ENCODE assay signal across 17 cellular contexts in genomic region chr19:19523177-19523576, GRCh38. TPM values are rescaled to one million over a fixed set of nuclear protein-coding genes. Genes with fewer than 3 reads are reported as not detected.
DNase-seq lines count a peak whose midpoint lies in the region; ATAC-seq and TF ChIP-seq lines count a peak whose summit lies in the region.
"Had no signal": no experiment of that assay in that cellular context is flagged by ENCODE, and none has a peak within 500 bp of the region (broad histone marks: within the 10 kb centered on the region; RNA-seq: fewer than 3 reads in every experiment).

No MANE protein-coding gene starts in this region.

- H4K20me1 ChIP-seq in BLaER1, result peaks cover 72% of the 10 kb centered on the region
- no peaks in the 10 kb centered on the region for H4K20me1 ChIP-seq in DOHH2 (ENCODE audit: control insufficient read depth, insufficient read depth, low read depth, low read length)
- H4K20me1 ChIP-seq in Loucy (ENCODE audit: insufficient read depth, low read length, poor library complexity, severe bottlenecking), result peaks cover 42% of the 10 kb centered on the region
- no peaks in the 10 kb centered on the region for H4K20me1 ChIP-seq in SU-DHL-6 (ENCODE audit: low read depth, low read length)

- H3F3A ChIP-seq in DOHH2 (ENCODE audit: control insufficient read depth, insufficient read depth), result peaks cover 8% of the 10 kb centered on the region
- no peaks in the 10 kb centered on the region for H3F3A ChIP-seq in Loucy (ENCODE audit: low read depth)
- H3F3A ChIP-seq in SU-DHL-6 (ENCODE audit: insufficient read depth), result peaks cover 40% of the 10 kb centered on the region

- ATAC-seq in HG02642 (IDR thresholded peaks at IDR 0.05; ENCODE audit: poor library complexity, unreplicated experiment), result no peak
- ATAC-seq: GM23338, HCT116 had no signal

- no peak overlapping the region for H3K4me3 ChIP-seq in BLaER1
- peak overlapping the region; percentile 73 for H3K4me3 ChIP-seq in DOHH2 (ENCODE audit: low read length)
- no peak overlapping the region for H3K4me3 ChIP-seq in Loucy (ENCODE audit: low read length, poor library complexity, severe bottlenecking)
- H3K4me3 ChIP-seq in SU-DHL-6 (ENCODE audit: insufficient read depth, low read length, poor library complexity, severe bottlenecking), result peak overlapping the region; percentile 16
- H3K4me3 ChIP-seq in H7 (ENCODE audit: insufficient read depth, low read depth, low read length), result no peak overlapping the region
- H3K4me3 ChIP-seq: GM23338 had no signal

- H3K9me3 ChIP-seq in BLaER1, result no peaks in the 10 kb centered on the region
- no peaks in the 10 kb centered on the region for H3K9me3 ChIP-seq in DOHH2 (ENCODE audit: control insufficient read depth, insufficient read depth, low read length)
- no peaks in the 10 kb centered on the region for H3K9me3 ChIP-seq in Loucy (ENCODE audit: insufficient read depth, low read depth, low read length)
- H3K9me3 ChIP-seq in SU-DHL-6 (ENCODE audit: insufficient read depth, low read length), result no peaks in the 10 kb centered on the region

- H3K4me1 ChIP-seq in BLaER1 (peaks cover 71% of the 10 kb centered on the region), DOHH2 (ENCODE audit: control insufficient read depth, low read length) (peaks cover 65% of the 10 kb centered on the region), Loucy (ENCODE audit: insufficient read depth, low read length, poor library complexity, severe bottlenecking) (peaks cover 24% of the 10 kb centered on the region)

- DNase-seq in NCI-H2196 (lab: John Stamatoyannopoulos, UW; ENCODE audit: unreplicated experiment), result no peak
- DNase-seq in H7, result no peak
- DNase-seq in T1000 (lab: John Stamatoyannopoulos, UW), result no peak
- DNase-seq: CD4-positive, alpha-beta T cell; DMS153; DMS79; GF-D8; KBM-7 had no signal

- peak overlapping the region; percentile 61 for H3K9ac ChIP-seq in BLaER1
- no peak overlapping the region for H3K9ac ChIP-seq in Loucy (ENCODE audit: low read depth, low read length, poor library complexity, severe bottlenecking)
- peak overlapping the region; percentile 54 for H3K9ac ChIP-seq in SU-DHL-6 (ENCODE audit: low read length)

- no peak for TF ChIP-seq CTCF in DOHH2 (IDR thresholded peaks at IDR 0.05; ENCODE audit: low read depth, low read length, poor library complexity, severe bottlenecking)
- TF ChIP-seq CTCF in Loucy (conservative IDR thresholded peaks at IDR 0.05; ENCODE audit: low read length), result no peak
- no peak for TF ChIP-seq CTCF in SU-DHL-6 (IDR thresholded peaks at IDR 0.05; ENCODE audit: insufficient read depth, low read length, poor library complexity, severe bottlenecking)

- H3K79me2 ChIP-seq in DOHH2 (ENCODE audit: control insufficient read depth, low read length) (peaks cover 84% of the 10 kb centered on the region), Loucy (ENCODE audit: insufficient read depth, low read length) (peaks cover 70% of the 10 kb centered on the region), SU-DHL-6 (ENCODE audit: insufficient read depth, low read length) (peaks cover 75% of the 10 kb centered on the region)

- H3K27me3 ChIP-seq in BLaER1 (no peaks in the 10 kb centered on the region), DOHH2 (ENCODE audit: control insufficient read depth, low read length) (no peaks in the 10 kb centered on the region), Loucy (ENCODE audit: insufficient read depth, low read length, poor library complexity, severe bottlenecking) (no peaks in the 10 kb centered on the region), SU-DHL-6 (ENCODE audit: low read length) (no peaks in the 10 kb centered on the region), H7 (ENCODE audit: control insufficient read depth, insufficient read depth, low read length) (no peaks in the 10 kb centered on the region)

- H3K36me3 ChIP-seq in BLaER1 (peaks cover 61% of the 10 kb centered on the region), DOHH2 (ENCODE audit: control insufficient read depth, low read length) (peaks cover 69% of the 10 kb centered on the region), Loucy (ENCODE audit: insufficient read depth, low read length) (peaks cover 13% of the 10 kb centered on the region; the same call in 1 of the 2 replicates), SU-DHL-6 (ENCODE audit: low read length) (0 out of 2 replicates have a peak, but pooled peaks cover 7% of the 10 kb centered on the region), H7 (replicated peaks; ENCODE audit: control insufficient read depth, insufficient read depth, low read length) (peaks cover 14% of the 10 kb centered on the region)

- H3K9me2 ChIP-seq in DOHH2 (replicated peaks; ENCODE audit: control insufficient read depth, low read length), result no peaks in the 10 kb centered on the region
- H3K9me2 ChIP-seq in Loucy (replicated peaks; ENCODE audit: low read depth, low read length), result no peaks in the 10 kb centered on the region
- H3K9me2 ChIP-seq in SU-DHL-6 (replicated peaks; ENCODE audit: insufficient read depth, low read length), result no peaks in the 10 kb centered on the region

- H2AFZ ChIP-seq in Loucy (ENCODE audit: low read length) (no peak overlapping the region), SU-DHL-6 (ENCODE audit: low read depth, low read length, severe bottlenecking) (no peak overlapping the region)
- H2AFZ ChIP-seq: GM23338 had no signal

- H3K27ac ChIP-seq in BLaER1, result peak overlapping the region; percentile 64; the same call in 1 of the 2 replicates
- H3K27ac ChIP-seq in DOHH2 (ENCODE audit: low read depth, low read length), result peak overlapping the region; percentile 82
- peak overlapping the region; percentile 93 for H3K27ac ChIP-seq in SU-DHL-6 (ENCODE audit: low read depth, low read length)
- H3K27ac ChIP-seq: C4-2B had no signal

- H3K4me2 ChIP-seq in BLaER1 (peak overlapping the region; percentile 89), DOHH2 (ENCODE audit: low read length) (peak overlapping the region; percentile 99), Loucy (ENCODE audit: low read depth, low read length, poor library complexity, severe bottlenecking) (peak overlapping the region; percentile 4), SU-DHL-6 (ENCODE audit: low read depth, low read length, poor library complexity, severe bottlenecking) (peak overlapping the region; percentile 72)
- H3K4me2 ChIP-seq: GM23338 had no signal

RNA-seq across cellular contexts. Expression of gene YJEFN3, which starts 5.5 kb away (rescaled TPM):
- 0.74 and 1.2 TPM in 2 replicates for total RNA-seq in H7 (2014; rRNA removed; shearing (Covaris generic))

RNA-seq across cellular contexts. Expression of gene NDUFA13, which starts 7.2 kb away (rescaled TPM):
- 249 and 291 TPM in 2 replicates for total RNA-seq in H7 (2014; rRNA removed; shearing (Covaris generic))

RNA-seq across cellular contexts. Expression of gene TSSK6, which starts 7.8 kb away (rescaled TPM):
- 4.7 and 9.8 TPM in 2 replicates for total RNA-seq in H7 (2014; rRNA removed; shearing (Covaris generic))

RNA-seq across cellular contexts. Expression of gene CILP2, which starts 14.9 kb away (rescaled TPM):
- total RNA-seq in H7 (2014; rRNA removed; shearing (Covaris generic)), result 4.4 and 7.0 TPM in 2 replicates
- total RNA-seq: HT-29 had no signal

Comparison
In these comparisons a context has a peak if more than half of its experiments do, and no peak if none do; other contexts are left out.
1. H3K4me2 ChIP-seq: peak in every context shown above with its lines; median percentile 99 in DOHH2; 89 in BLaER1; 72 in SU-DHL-6; 4 in Loucy.
2. H3K4me3 ChIP-seq: peak in DOHH2 (single experiment) and SU-DHL-6 (single experiment); none in BLaER1 (single experiment), Loucy (single experiment) and H7 (single experiment).
3. Peak in every context shown above with its lines, with median percentiles within 50 percentile points of each other: H3K27ac ChIP-seq.